In the genomic region with DNA sequence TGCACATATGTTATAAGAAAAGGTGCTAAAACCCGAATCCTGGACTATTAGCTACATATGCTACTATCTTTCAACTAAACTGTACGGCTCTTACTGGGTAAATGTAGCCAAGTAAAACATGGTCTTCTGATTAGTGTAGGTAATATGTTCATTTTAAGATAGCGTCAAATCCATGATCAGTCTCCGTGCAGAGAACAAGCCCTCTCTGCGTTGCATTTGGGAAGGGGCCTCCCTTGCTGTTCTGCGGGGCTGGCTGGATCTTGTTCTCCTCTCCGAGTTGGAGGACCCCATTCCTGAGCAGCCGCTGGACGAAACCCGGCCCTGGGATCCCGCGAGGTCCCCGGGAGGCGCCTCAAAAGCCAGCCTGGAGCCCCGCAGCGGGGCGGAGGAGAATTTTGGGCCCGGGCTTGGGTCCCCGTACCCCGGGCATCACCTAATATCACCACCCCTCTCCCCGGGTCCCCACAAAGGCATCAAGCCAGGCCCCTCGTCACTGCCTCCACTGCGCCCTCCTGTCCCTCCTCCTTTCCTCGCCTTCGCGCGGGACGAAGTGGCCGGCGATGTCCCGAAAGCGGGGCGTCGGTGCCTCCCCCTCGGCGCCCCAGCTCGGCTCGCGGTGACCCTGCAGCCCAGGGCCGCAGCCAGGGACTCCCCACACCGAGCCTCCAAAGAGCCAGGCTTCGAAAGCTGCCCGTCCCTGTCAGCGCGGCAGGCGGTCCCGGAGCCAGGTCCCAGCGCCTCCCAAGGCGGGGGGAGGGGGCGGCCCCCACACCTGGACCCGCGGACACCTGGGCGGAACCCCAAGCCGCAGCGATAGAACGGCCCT, we compare ENCODE assay signal across 9 cellular contexts. TPM values are rescaled to one million over a fixed set of nuclear protein-coding genes. Genes with fewer than 3 reads are reported as not detected.
DNase-seq lines count a peak whose midpoint lies in the region; ATAC-seq and TF ChIP-seq lines count a peak whose summit lies in the region.
"Had no signal": no experiment of that assay in that cellular context is flagged by ENCODE, and none has a peak within 500 bp of the region (broad histone marks: within the 10 kb centered on the region; RNA-seq: fewer than 3 reads in every experiment).

No MANE protein-coding gene starts in this region.

- peaks cover 9% of the 10 kb centered on the region for H3K23me2 ChIP-seq in H9 (ENCODE audit: insufficient read length, low read depth, low read length, poor library complexity, severe bottlenecking)

- no peak overlapping the region for H2BK5ac ChIP-seq in H9 (ENCODE audit: insufficient read length, low read length)

- no peak overlapping the region for H2BK120ac ChIP-seq in H9 (ENCODE audit: low read depth, low read length, poor library complexity, severe bottlenecking)

- no peak overlapping the region for H3K9ac ChIP-seq in H9 (ENCODE audit: extremely low read depth, insufficient read length, low read length)

- H4K5ac ChIP-seq in H9 (ENCODE audit: insufficient read length, low read depth, low read length): no peak overlapping the region

- H3K9me3 ChIP-seq in H9 (ENCODE audit: control insufficient read depth, low read depth, low read length) (no peaks in the 10 kb centered on the region), thoracic aorta (no peaks in the 10 kb centered on the region)

- no CpG with 5 or more reads among the region's 56 CpGs for WGBS in H9 (ENCODE audit: extremely low coverage, insufficient read length, low lambda C conversion rate)

- H4K91ac ChIP-seq in H9 (ENCODE audit: insufficient read length, low read depth, low read length): no peak overlapping the region

- no peak overlapping the region for H3K14ac ChIP-seq in H9 (ENCODE audit: insufficient read depth, low read length)

- H3K27ac ChIP-seq in H9 (ENCODE audit: insufficient read length, low read depth, low read length): no peak overlapping the region
- H3K27ac ChIP-seq in thoracic aorta: no peak overlapping the region

- TF ChIP-seq CTCF in H9 (conservative IDR thresholded peaks at IDR 0.05) (no peak), brain (conservative IDR thresholded peaks at IDR 0.05) (no peak), thoracic aorta (IDR thresholded peaks at IDR 0.05) (no peak)

- no peak overlapping the region for H3K56ac ChIP-seq in H9 (ENCODE audit: insufficient read length, low read depth, low read length)

- H3K4me3 Mint-ChIP-seq in H9: peak overlapping the region; percentile 72 to 91
- peak overlapping the region; percentile 30 to 93 (median 91) for H3K4me3 Mint-ChIP-seq in brain

- no peaks in the 10 kb centered on the region for H3K36me3 ChIP-seq in thoracic aorta

- H2BK20ac ChIP-seq in H9 (ENCODE audit: low read depth, low read length, poor library complexity, severe bottlenecking): no peak overlapping the region

- H3K4ac ChIP-seq in H9 (ENCODE audit: low read depth, low read length): no peak overlapping the region

- H3K79me2 ChIP-seq in H9 (ENCODE audit: insufficient read depth, low read length): no peaks in the 10 kb centered on the region

- intact Hi-C loops in posterior cingulate gyrus (cut with DNase I): loop anchor here (1.0 to 10.0 kb wide), 2 partner anchors 21 to 464 kb away; no protein-coding TSS in a partner anchor

- no peak overlapping the region for H2BK12ac ChIP-seq in H9 (ENCODE audit: insufficient read length, low read depth, low read length)

- peaks cover 7% of the 10 kb centered on the region; the same call in 1 of the 2 replicates for H3K27me3 ChIP-seq in H9 (ENCODE audit: insufficient read depth, low read length)
- no peaks in the 10 kb centered on the region for H3K27me3 ChIP-seq in thoracic aorta (replicated peaks; ENCODE audit: insufficient read depth)

- H4K8ac ChIP-seq in H9 (replicated peaks; ENCODE audit: insufficient read length, low read depth, low read length): no peak overlapping the region

- H3K4me1 ChIP-seq in H9 (ENCODE audit: insufficient read depth, low read length): no peaks in the 10 kb centered on the region
- peaks cover 7 to 10% of the 10 kb centered on the region in 2 donors for H3K4me1 ChIP-seq in thoracic aorta (ENCODE audit: control insufficient read depth in 1 of 2, low read depth in 2 of 2)

- H3K4me3 ChIP-seq in thoracic aorta: peak overlapping the region; percentile 57

- no peak overlapping the region for H2BK15ac ChIP-seq in H9 (ENCODE audit: low read depth, low read length)

- no peak overlapping the region for H2AK5ac ChIP-seq in H9 (ENCODE audit: insufficient read length, low read length)

- peak; percentile 45 for DNase-seq in H9
- DNase-seq in left lobe of liver (ENCODE audit: low spot score): no peak
- DNase-seq in thoracic aorta (ENCODE audit: low spot score): no peak
- no peak for DNase-seq in NCI-H1417 (lab: John Stamatoyannopoulos, UW)
- no peak for DNase-seq in NCI-H2196 treated with DMSO at 0.1 percent for 48 hours (lab: John Stamatoyannopoulos, UW; ENCODE audit: unreplicated experiment)
- no peak for DNase-seq in posterior cingulate gyrus

- no peak overlapping the region for H3K18ac ChIP-seq in H9 (ENCODE audit: insufficient read length, low read depth, low read length)

- peak overlapping the region; percentile 69 for H3K4me2 ChIP-seq in H9 (ENCODE audit: insufficient read depth, insufficient read length, low read length)

- H3K27me3 Mint-ChIP-seq in H9 (ENCODE audit: low read depth) (peaks cover 56% of the 10 kb centered on the region), brain (peaks cover 83% of the 10 kb centered on the region)

- no peak overlapping the region for H3T11ph ChIP-seq in H9 (ENCODE audit: low read length)

- H2AFZ ChIP-seq in H9 (ENCODE audit: low read length): no peak overlapping the region

- H3K27ac Mint-ChIP-seq in H9: no peak overlapping the region
- H3K27ac Mint-ChIP-seq in brain: no peak overlapping the region

- H3K79me1 ChIP-seq in H9 (ENCODE audit: insufficient read depth, low read depth, low read length, poor library complexity, severe bottlenecking): no peaks in the 10 kb centered on the region

- H3K23ac ChIP-seq in H9 (ENCODE audit: insufficient read length, low read depth, low read length): no peak overlapping the region

- peak; percentile 73 for ATAC-seq in left lobe of liver
- ATAC-seq in thoracic aorta (ENCODE audit: insufficient number of reproducible peaks, low FRiP score, low read depth): no peak
- ATAC-seq in HG03135 (IDR thresholded peaks at IDR 0.05; ENCODE audit: unreplicated experiment): no peak

- H3K36me3 Mint-ChIP-seq in H9 (ENCODE audit: insufficient read depth in 1 of 3, low read depth in 3 of 3) (no peaks in the 10 kb centered on the region), brain (no peaks in the 10 kb centered on the region)

- H3K9me3 Mint-ChIP-seq in H9 (no peaks in the 10 kb centered on the region), brain (peaks cover 0 to 5% (median under 1%) of the 10 kb centered on the region in 5 experiments)
- H3K9me3 Mint-ChIP-seq: neural crest cell had no signal

- no peaks in the 10 kb centered on the region for H4K20me1 ChIP-seq in H9 (ENCODE audit: control insufficient read depth, insufficient read depth, insufficient read length)

- H3K4me1 Mint-ChIP-seq in H9: peaks cover 3 to 4% of the 10 kb centered on the region in 2 experiments; a peak in 2 of 4 replicates
- H3K4me1 Mint-ChIP-seq in brain: peaks cover 4% of the 10 kb centered on the region

RNA-seq across cellular contexts. Expression of a gene that starts 54.5 kb away (rescaled TPM):
- total RNA-seq in H9 (2021) (18.9 and 20.2 TPM in 2 replicates), left lobe of liver (18.9 TPM), thoracic aorta (10 to 100 TPM; 35.1 to 73.8 TPM)
- 15.6 TPM for polyA plus RNA-seq in brain (ENCODE audit: insufficient read depth, low read depth, low replicate concordance)
